ENCODE assay signal across 8 cellular contexts in genomic region chr3:186825294-186825821, GRCh38. TPM values are rescaled to one million over a fixed set of nuclear protein-coding genes. Genes with fewer than 3 reads are reported as not detected.
DNase-seq lines count a peak whose midpoint lies in the region; ATAC-seq, FAIRE-seq and TF ChIP-seq lines count a peak whose summit lies in the region.

No MANE protein-coding gene starts in this region.

- DNase-seq in CD8-positive, alpha-beta memory T cell = no peak
- DNase-seq in NCI-H69 (lab: John Stamatoyannopoulos, UW) = peak; percentile 85
- peak; percentile 31 for DNase-seq in bronchial epithelial cell (ENCODE audit: low read depth)
- no peak for DNase-seq in prostate gland (ENCODE audit: low spot score)

- H3K4me1 ChIP-seq in CD8-positive, alpha-beta memory T cell (ENCODE audit: insufficient read depth, low read length) = peaks cover 23% of the 10 kb centered on the region
- peaks cover 11% of the 10 kb centered on the region for H3K4me1 ChIP-seq in mesodermal cell (ENCODE audit: control insufficient read depth, insufficient read depth, low read length, poor library complexity, severe bottlenecking)
- no peaks in the 10 kb centered on the region for H3K4me1 ChIP-seq in prostate gland (replicated peaks)

- TF ChIP-seq POLR2A in prostate gland (IDR thresholded peaks at IDR 0.05) = no peak

- no peaks in the 10 kb centered on the region for H3K9me3 ChIP-seq in CD8-positive, alpha-beta memory T cell (ENCODE audit: low read length)
- H3K9me3 ChIP-seq in mesodermal cell (ENCODE audit: control insufficient read depth, low read length) (no peaks in the 10 kb centered on the region), prostate gland (no peaks in the 10 kb centered on the region)

- peaks cover 8 to 25% (median 11%) of the 10 kb centered on the region in 3 donors for H3K4me1 Mint-ChIP-seq in CD8-positive, alpha-beta memory T cell

- H3K27me3 Mint-ChIP-seq in CD8-positive, alpha-beta memory T cell = peaks cover 22 to 31% of the 10 kb centered on the region in 2 donors

- POLR2A ChIA-PET in CD8-positive, alpha-beta memory T cell (lab: Charles Lee) = interaction anchor here (1.1 kb wide), 1 partner anchor 106 kb away, joined by 4 read pairs; no protein-coding TSS in a partner anchor

- TF ChIP-seq CTCF in bronchial epithelial cell (IDR thresholded peaks at IDR 0.05; ENCODE audit: insufficient read depth, low read length, severe bottlenecking) = no peak
- no peak for TF ChIP-seq CTCF in prostate gland (IDR thresholded peaks at IDR 0.05)

- CTCF ChIA-PET in CD8-positive, alpha-beta memory T cell (lab: Charles Lee) = interaction anchor here (1.2 to 13.3 kb wide), 3 partner anchors 106 to 285 kb away, joined by 3 to 217 read pairs (median 6); partner anchors contain the start of gene AHSG

- intact Hi-C loops in prostate gland (cut with DNase I) = no loop called here

- no peaks in the 10 kb centered on the region for H3K36me3 Mint-ChIP-seq in CD8-positive, alpha-beta memory T cell

- no peaks in the 10 kb centered on the region for H3K9me3 Mint-ChIP-seq in CD8-positive, alpha-beta memory T cell

- no peak overlapping the region for H3K4me3 ChIP-seq in CD8-positive, alpha-beta memory T cell (ENCODE audit: low read length)
- H3K4me3 ChIP-seq in bronchial epithelial cell (ENCODE audit: low read depth, low read length) (no peak overlapping the region), mesodermal cell (ENCODE audit: extremely low read depth, insufficient read depth, low read length, poor library complexity, severe bottlenecking) (peak overlapping the region; percentile 8), prostate gland (no peak overlapping the region)

- H3K27ac Mint-ChIP-seq in CD8-positive, alpha-beta memory T cell = peak overlapping the region in 1 of 8 donors; percentile 21

- no peak overlapping the region for H3K27ac ChIP-seq in CD8-positive, alpha-beta memory T cell (ENCODE audit: low read depth, low read length)
- H3K27ac ChIP-seq in mesodermal cell (ENCODE audit: low read depth, low read length, severe bottlenecking) (no peak overlapping the region), temporal lobe (ENCODE audit: low read depth, low read length) (peak overlapping the region; percentile 27), prostate gland (no peak overlapping the region)

- H3K36me3 ChIP-seq in CD8-positive, alpha-beta memory T cell (ENCODE audit: insufficient read depth, low read length) = no peaks in the 10 kb centered on the region
- H3K36me3 ChIP-seq in bronchial epithelial cell (ENCODE audit: control insufficient read depth, insufficient read depth, low read length) = no peaks in the 10 kb centered on the region
- no peaks in the 10 kb centered on the region for H3K36me3 ChIP-seq in mesodermal cell (ENCODE audit: control insufficient read depth, insufficient read depth, low read length)
- no peaks in the 10 kb centered on the region for H3K36me3 ChIP-seq in prostate gland

- peaks cover 27% of the 10 kb centered on the region for H3K27me3 ChIP-seq in CD8-positive, alpha-beta memory T cell (ENCODE audit: insufficient read depth, low read length, poor library complexity, severe bottlenecking)
- peaks cover 13% of the 10 kb centered on the region for H3K27me3 ChIP-seq in bronchial epithelial cell (ENCODE audit: control insufficient read depth, insufficient read depth, low read length)
- H3K27me3 ChIP-seq in prostate gland (replicated peaks; ENCODE audit: insufficient read depth) = no peaks in the 10 kb centered on the region

- H3K4me3 Mint-ChIP-seq in CD8-positive, alpha-beta memory T cell = peak overlapping the region in 6 of 7 donors; percentile 56 to 77 (median 70)

- WGBS in mesodermal cell (ENCODE audit: insufficient coverage in 2 of 2), 2 experiments = 10 to 12% methylated on average over 20 to 21 of the region's 23 CpGs
- WGBS in prostate gland = 18% methylated on average over 22 of the region's 23 CpGs

- peak; percentile 87 for FAIRE-seq in bronchial epithelial cell (lab: Jason Lieb, UNC)

- ATAC-seq in GM21786 (IDR thresholded peaks at IDR 0.05; ENCODE audit: unreplicated experiment) (no peak), HG02938 (IDR thresholded peaks at IDR 0.05; ENCODE audit: unreplicated experiment) (no peak)

RNA-seq across cellular contexts. Expression of gene ADIPOQ, which starts 17.2 kb away (rescaled TPM):
- not detected for total RNA-seq in CD8-positive, alpha-beta memory T cell
- polyA plus RNA-seq in CD8-positive, alpha-beta memory T cell = not detected
- total RNA-seq in bronchial epithelial cell (not detected in 2 replicates), temporal lobe (not detected), prostate gland (not detected)
- polyA plus RNA-seq in mesodermal cell (2013, experiment 1 of 2) = not detected
- not detected for polyA plus RNA-seq in mesodermal cell (2013, experiment 2 of 2)

RNA-seq across cellular contexts. Expression of gene RFC4, which starts 19.1 kb away (rescaled TPM):
- total RNA-seq in CD8-positive, alpha-beta memory T cell = 100 to 1,000 TPM; 106 to 110 TPM
- polyA plus RNA-seq in CD8-positive, alpha-beta memory T cell = 23.9 TPM
- total RNA-seq in bronchial epithelial cell = 12.4 and 26.1 TPM in 2 replicates
- polyA plus RNA-seq in mesodermal cell (2013, experiment 1 of 2) = 70.1 TPM
- polyA plus RNA-seq in mesodermal cell (2013, experiment 2 of 2) = 66.0 TPM
- total RNA-seq in temporal lobe = 22.9 TPM
- total RNA-seq in prostate gland = 10 to 100 TPM; 13.6 to 17.3 TPM

RNA-seq across cellular contexts. Expression of gene EIF4A2, which starts 42.0 kb away (rescaled TPM):
- total RNA-seq in CD8-positive, alpha-beta memory T cell = 100 to 1,000 TPM; 563 to 564 TPM
- 211 TPM for polyA plus RNA-seq in CD8-positive, alpha-beta memory T cell
- total RNA-seq in bronchial epithelial cell = 357 and 614 TPM in 2 replicates
- polyA plus RNA-seq in mesodermal cell (2013, experiment 1 of 2) = 506 TPM
- 551 TPM for polyA plus RNA-seq in mesodermal cell (2013, experiment 2 of 2)
- total RNA-seq in temporal lobe = 1,101 TPM
- 100 to 1,000 TPM; 291 to 402 TPM for total RNA-seq in prostate gland

Comparison
In these comparisons a context has a peak if more than half of its experiments do, and no peak if none do; other contexts are left out.
1. DNase-seq: peak in NCI-H69 (single experiment) and bronchial epithelial cell (single experiment); none in CD8-positive, alpha-beta memory T cell (0 of 5) and prostate gland (single experiment).